1 cellular context compared by ENCODE assay signal in the genomic region with DNA sequence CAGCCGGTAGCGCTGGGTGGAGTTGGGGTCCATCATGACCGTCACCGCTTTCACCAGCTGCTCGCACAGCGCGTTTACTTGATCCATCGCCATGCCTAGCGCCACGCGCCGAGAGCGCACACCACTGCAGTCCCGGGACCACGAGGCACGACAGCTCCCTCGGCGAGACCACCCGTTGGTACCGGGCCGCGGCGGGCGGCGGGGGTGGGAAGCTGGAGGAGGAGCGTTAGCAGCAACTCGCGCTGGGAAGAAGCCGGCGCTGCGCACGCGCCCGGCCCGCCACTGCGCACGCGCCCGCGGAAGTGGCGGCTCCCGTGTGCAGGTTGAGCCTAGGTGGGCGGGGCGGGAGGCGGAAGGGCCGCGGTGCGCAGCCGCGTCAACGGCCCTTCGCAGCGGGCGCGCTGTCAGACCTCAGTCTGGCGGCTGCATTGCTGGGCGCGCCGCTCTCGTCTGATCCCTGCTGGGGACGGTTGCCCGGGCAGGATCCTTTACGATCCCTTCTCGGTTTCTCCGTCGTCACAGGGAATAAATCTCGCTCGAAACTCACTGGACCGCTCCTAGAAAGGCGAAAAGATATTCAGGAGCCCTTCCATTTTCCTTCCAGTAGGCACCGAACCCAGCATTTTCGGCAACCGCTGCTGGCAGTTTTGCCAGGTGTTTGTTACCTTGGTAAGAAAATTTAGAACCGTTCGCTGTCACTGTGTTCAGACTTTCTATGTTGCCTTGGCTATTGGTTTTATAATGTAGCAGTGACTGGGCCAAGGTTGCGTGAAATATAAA.
TF ChIP-seq lines count a peak whose summit lies in the region.

Gene POLH, plus strand, starts transcription at position 414 of the 780 bp plus-strand sequence. CDS start 6,135 bp downstream, outside the sequence.
Gene XPO5, minus strand, starts transcription at position 267 of the 780 bp plus-strand sequence. Its CDS starts 174 bp downstream, at position 93.

TF ChIP-seq in K562, 482 proteins besides CTCF, POLR2A, EP300 and RAD21 (continued from another document and continues in another):
- TF ChIP-seq MGA (IDR thresholded peaks at IDR 0.05) (peak; percentile 11; the same call in 1 of the 2 replicates), EP400 (IDR thresholded peaks at IDR 0.05) (peak; percentile 95), KDM2B (CRISPR knock-in tag; IDR thresholded peaks at IDR 0.05) (0 out of 2 replicates have a peak, but pooled peaks have one; percentile 62), TEAD4 (IDR thresholded peaks at IDR 0.05; ENCODE audit: low read length) (peak; percentile 57; the same call in 1 of the 2 replicates), TEAD4 (CRISPR knock-in tag; IDR thresholded peaks at IDR 0.05; ENCODE audit: borderline replicate concordance) (no peak), NR2F6 (CRISPR knock-in tag; IDR thresholded peaks at IDR 0.05) (no peak), YY1 (IDR thresholded peaks at IDR 0.05; ENCODE audit: borderline replicate concordance in 1 of 3, control insufficient read depth in 1 of 3, extremely low read depth in 1 of 3, insufficient read depth in 3 of 3, insufficient read length in 1 of 3, insufficient replicate concordance in 2 of 3, low read depth in 1 of 3, low read length in 2 of 3) (peak in 2 of 3 experiments; percentile 42 to 66), RBM25 (IDR thresholded peaks at IDR 0.05; ENCODE audit: low read depth, low read length, severe bottlenecking) (no peak), STAT5A (IDR thresholded peaks at IDR 0.05; ENCODE audit: borderline replicate concordance, low read length) (peak; percentile 25; the same call in 1 of the 2 replicates), RFX5 (IDR thresholded peaks at IDR 0.05; ENCODE audit: low read depth, low read length) (no peak), GATA2 (CRISPR knock-in tag; IDR thresholded peaks at IDR 0.05) (no peak), PHF21A (IDR thresholded peaks at IDR 0.05; ENCODE audit: borderline replicate concordance, low read depth) (peak; percentile 31; the same call in 1 of the 2 replicates), ZNF143 (CRISPR knock-in tag; IDR thresholded peaks at IDR 0.05) (0 out of 2 replicates have a peak, but pooled peaks have one; percentile 51), KLF13 (tag; IDR thresholded peaks at IDR 0.05; ENCODE audit: borderline replicate concordance, low read depth) (peak; percentile 91), NCOR1 (IDR thresholded peaks at IDR 0.05) (0 out of 2 replicates have a peak, but pooled peaks have one; percentile 43), ZNF592 (IDR thresholded peaks at IDR 0.05) (0 out of 2 replicates have a peak, but pooled peaks have one; percentile 12), RBM14 (IDR thresholded peaks at IDR 0.05; ENCODE audit: borderline replicate concordance, insufficient read depth, low read depth, low read length) (0 out of 2 replicates have a peak, but pooled peaks have one; percentile 52), ZNF347 (CRISPR knock-in tag; IDR thresholded peaks at IDR 0.05; ENCODE audit: low read depth) (no peak), GATAD2B (IDR thresholded peaks at IDR 0.05; ENCODE audit: borderline replicate concordance) (peak; percentile 88), ZC3H8 (IDR thresholded peaks at IDR 0.05) (0 out of 2 replicates have a peak, but pooled peaks have one; percentile 77), SLC30A9 (CRISPR knock-in tag; IDR thresholded peaks at IDR 0.05) (no peak), TGIF2 (CRISPR knock-in tag; IDR thresholded peaks at IDR 0.05) (0 out of 2 replicates have a peak, but pooled peaks have one; percentile 63), ZNF57 (CRISPR knock-in tag; IDR thresholded peaks at IDR 0.05) (no peak; the same call in 1 of the 2 replicates)
- TF ChIP-seq, protein P1, sequence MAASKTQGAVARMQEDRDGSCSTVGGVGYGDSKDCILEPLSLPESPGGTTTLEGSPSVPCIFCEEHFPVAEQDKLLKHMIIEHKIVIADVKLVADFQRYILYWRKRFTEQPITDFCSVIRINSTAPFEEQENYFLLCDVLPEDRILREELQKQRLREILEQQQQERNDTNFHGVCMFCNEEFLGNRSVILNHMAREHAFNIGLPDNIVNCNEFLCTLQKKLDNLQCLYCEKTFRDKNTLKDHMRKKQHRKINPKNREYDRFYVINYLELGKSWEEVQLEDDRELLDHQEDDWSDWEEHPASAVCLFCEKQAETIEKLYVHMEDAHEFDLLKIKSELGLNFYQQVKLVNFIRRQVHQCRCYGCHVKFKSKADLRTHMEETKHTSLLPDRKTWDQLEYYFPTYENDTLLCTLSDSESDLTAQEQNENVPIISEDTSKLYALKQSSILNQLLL (CRISPR knock-in tag; IDR thresholded peaks at IDR 0.05; ENCODE audit: borderline replicate concordance): no peak
- TF ChIP-seq, protein P2, sequence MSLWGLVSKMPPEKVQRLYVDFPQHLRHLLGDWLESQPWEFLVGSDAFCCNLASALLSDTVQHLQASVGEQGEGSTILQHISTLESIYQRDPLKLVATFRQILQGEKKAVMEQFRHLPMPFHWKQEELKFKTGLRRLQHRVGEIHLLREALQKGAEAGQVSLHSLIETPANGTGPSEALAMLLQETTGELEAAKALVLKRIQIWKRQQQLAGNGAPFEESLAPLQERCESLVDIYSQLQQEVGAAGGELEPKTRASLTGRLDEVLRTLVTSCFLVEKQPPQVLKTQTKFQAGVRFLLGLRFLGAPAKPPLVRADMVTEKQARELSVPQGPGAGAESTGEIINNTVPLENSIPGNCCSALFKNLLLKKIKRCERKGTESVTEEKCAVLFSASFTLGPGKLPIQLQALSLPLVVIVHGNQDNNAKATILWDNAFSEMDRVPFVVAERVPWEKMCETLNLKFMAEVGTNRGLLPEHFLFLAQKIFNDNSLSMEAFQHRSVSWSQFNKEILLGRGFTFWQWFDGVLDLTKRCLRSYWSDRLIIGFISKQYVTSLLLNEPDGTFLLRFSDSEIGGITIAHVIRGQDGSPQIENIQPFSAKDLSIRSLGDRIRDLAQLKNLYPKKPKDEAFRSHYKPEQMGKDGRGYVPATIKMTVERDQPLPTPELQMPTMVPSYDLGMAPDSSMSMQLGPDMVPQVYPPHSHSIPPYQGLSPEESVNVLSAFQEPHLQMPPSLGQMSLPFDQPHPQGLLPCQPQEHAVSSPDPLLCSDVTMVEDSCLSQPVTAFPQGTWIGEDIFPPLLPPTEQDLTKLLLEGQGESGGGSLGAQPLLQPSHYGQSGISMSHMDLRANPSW (CRISPR knock-in tag; IDR thresholded peaks at IDR 0.05): peak; percentile 25; the same call in 1 of the 2 replicates
- TF ChIP-seq, protein P3, sequence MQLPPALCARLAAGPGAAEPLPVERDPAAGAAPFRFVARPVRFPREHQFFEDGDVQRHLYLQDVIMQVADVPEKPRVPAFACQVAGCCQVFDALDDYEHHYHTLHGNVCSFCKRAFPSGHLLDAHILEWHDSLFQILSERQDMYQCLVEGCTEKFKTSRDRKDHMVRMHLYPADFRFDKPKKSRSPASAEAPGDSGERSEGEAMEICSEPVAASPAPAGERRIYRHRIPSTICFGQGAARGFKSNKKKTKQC (CRISPR knock-in tag; IDR thresholded peaks at IDR 0.05): peak; percentile 81
- TF ChIP-seq, protein P4, sequence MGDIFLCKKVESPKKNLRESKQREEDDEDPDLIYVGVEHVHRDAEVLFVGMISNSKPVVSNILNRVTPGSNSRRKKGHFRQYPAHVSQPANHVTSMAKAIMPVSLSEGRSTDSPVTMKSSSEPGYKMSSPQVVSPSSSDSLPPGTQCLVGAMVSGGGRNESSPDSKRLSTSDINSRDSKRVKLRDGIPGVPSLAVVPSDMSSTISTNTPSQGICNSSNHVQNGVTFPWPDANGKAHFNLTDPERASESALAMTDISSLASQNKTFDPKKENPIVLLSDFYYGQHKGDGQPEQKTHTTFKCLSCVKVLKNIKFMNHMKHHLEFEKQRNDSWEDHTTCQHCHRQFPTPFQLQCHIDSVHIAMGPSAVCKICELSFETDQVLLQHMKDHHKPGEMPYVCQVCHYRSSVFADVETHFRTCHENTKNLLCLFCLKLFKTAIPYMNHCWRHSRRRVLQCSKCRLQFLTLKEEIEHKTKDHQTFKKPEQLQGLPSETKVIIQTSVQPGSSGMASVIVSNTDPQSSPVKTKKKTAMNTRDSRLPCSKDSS (IDR thresholded peaks at IDR 0.05; ENCODE audit: low read depth, partially characterized antibody): no peak
